In genomic region chr3:8452112-8452511, GRCh38 we compare ENCODE assay signal across 28 cellular contexts.
"Had no signal": no experiment of that assay in that cellular context is flagged by ENCODE, and none has a peak within 500 bp of the region (broad histone marks: within the 10 kb centered on the region; RNA-seq: fewer than 3 reads in every experiment).

No MANE protein-coding gene starts in this region.

- H3K9me3 ChIP-seq: colonic mucosa, esophagus squamous epithelium, heart left ventricle, mucosa of descending colon, testis, upper lobe of left lung had no signal

- H3K27ac Mint-ChIP-seq: activated CD4-positive, alpha-beta memory T cell treated with anti-CD3 and anti-CD28 coated beads for 36 hours; activated naive CD8-positive, alpha-beta T cell treated with anti-CD3 and anti-CD28 coated beads, Interleukin-2, amount 50 U/mL, for 24 hours; activated T-helper 1 cell treated with anti-CD3 and anti-CD28 coated beads, Interleukin-12 subunit alpha, Interleukin-12 subunit beta, Interleukin-2, Interleukin-4 antibody, amounts not matched to agents 30 ng/mL and 10 ng/mL and 1 ng/mL, durations not matched to agents 14 hours and 24 hours and 36 hours; endodermal cell; naive B cell; stimulated activated naive B cell treated with anti-CD40 and anti-IgM and Interleukin-4, amounts not matched to agents 10 μg/mL and 1 μg/mL and 100 μg/mL, for 72 hours; T-helper 17 cell had no signal

- ATAC-seq: activated naive CD8-positive, alpha-beta T cell treated with anti-CD3 and anti-CD28 coated beads, Interleukin-2, amount 50 U/mL, for 24 hours; left cardiac atrium; mucosa of descending colon; sciatic nerve; stimulated activated naive B cell treated with anti-CD40 and anti-IgM and Interleukin-4, amounts not matched to agents 10 μg/mL and 1 μg/mL and 100 μg/mL, for 72 hours; T-helper 17 cell had no signal

- DNase-seq: activated CD4-positive, alpha-beta memory T cell treated with anti-CD3 and anti-CD28 coated beads for 36 hours; activated CD4-positive, alpha-beta T cell treated with anti-CD3 and anti-CD28 coated beads for 4 hours; activated CD4-positive, CD25-positive, alpha-beta regulatory T cell; activated gamma-delta T cell; activated naive CD4-positive, alpha-beta T cell treated with anti-CD3 and anti-CD28 coated beads, Interleukin-2, amount 50 U/mL, for 16 hours; activated naive CD8-positive, alpha-beta T cell treated with anti-CD3 and anti-CD28 coated beads, Interleukin-2, amount 50 U/mL, for 24 hours; anterior cingulate cortex; central memory CD4-positive, alpha-beta T cell; colonic mucosa; endodermal cell; esophagus squamous epithelium; heart left ventricle; islet precursor cell; left cardiac atrium; mesendoderm; mucosa of descending colon; naive B cell; occipital lobe; stimulated activated CD4-positive, alpha-beta T cell treated with anti-CD3 and anti-CD28 coated beads, Interleukin-2, amount 100 ng/mL, for 48 hours; stimulated activated CD8-positive, alpha-beta memory T cell treated with anti-CD3 and anti-CD28 coated beads, Interleukin-4, amount 100 ng/mL, for 48 hours; stimulated activated naive B cell treated with anti-CD40 and anti-IgM and Interleukin-4, amounts not matched to agents 10 μg/mL and 1 μg/mL and 100 μg/mL, for 72 hours; SW 1271; T-helper 17 cell; testis; upper lobe of left lung had no signal

- H3K4me3 Mint-ChIP-seq: activated CD4-positive, alpha-beta memory T cell treated with anti-CD3 and anti-CD28 coated beads for 36 hours; activated naive CD8-positive, alpha-beta T cell treated with anti-CD3 and anti-CD28 coated beads, Interleukin-2, amount 50 U/mL, for 24 hours; activated T-helper 1 cell treated with anti-CD3 and anti-CD28 coated beads, Interleukin-12 subunit alpha, Interleukin-12 subunit beta, Interleukin-2, Interleukin-4 antibody, amounts not matched to agents 30 ng/mL and 10 ng/mL and 1 ng/mL, durations not matched to agents 14 hours and 24 hours and 36 hours; endodermal cell; naive B cell; neural crest cell; stimulated activated naive B cell treated with anti-CD40 and anti-IgM and Interleukin-4, amounts not matched to agents 10 μg/mL and 1 μg/mL and 100 μg/mL, for 72 hours; T-helper 17 cell had no signal

- H3K27me3 ChIP-seq: colonic mucosa, esophagus squamous epithelium, heart left ventricle, testis, upper lobe of left lung had no signal

- H3K4me1 ChIP-seq: colonic mucosa, esophagus squamous epithelium, testis had no signal

- H3K27ac ChIP-seq: colonic mucosa, esophagus squamous epithelium, heart left ventricle, testis, upper lobe of left lung had no signal

- H3K4me1 Mint-ChIP-seq: activated naive CD8-positive, alpha-beta T cell treated with anti-CD3 and anti-CD28 coated beads, Interleukin-2, amount 50 U/mL, for 24 hours; naive B cell; stimulated activated naive B cell treated with anti-CD40 and anti-IgM and Interleukin-4, amounts not matched to agents 10 μg/mL and 1 μg/mL and 100 μg/mL, for 72 hours; T-helper 17 cell had no signal

- H3K4me3 ChIP-seq: colonic mucosa, esophagus squamous epithelium, heart left ventricle, mucosa of descending colon, testis, upper lobe of left lung had no signal

- H3K36me3 ChIP-seq: colonic mucosa, esophagus squamous epithelium, heart left ventricle, upper lobe of left lung had no signal

- H3K9me3 Mint-ChIP-seq: activated CD4-positive, alpha-beta memory T cell treated with anti-CD3 and anti-CD28 coated beads for 36 hours; activated naive CD8-positive, alpha-beta T cell treated with anti-CD3 and anti-CD28 coated beads, Interleukin-2, amount 50 U/mL, for 24 hours; activated T-helper 1 cell treated with anti-CD3 and anti-CD28 coated beads, Interleukin-12 subunit alpha, Interleukin-12 subunit beta, Interleukin-2, Interleukin-4 antibody, amounts not matched to agents 30 ng/mL and 10 ng/mL and 1 ng/mL, durations not matched to agents 14 hours and 24 hours and 36 hours; endodermal cell had no signal

- H3K36me3 Mint-ChIP-seq: activated CD4-positive, alpha-beta memory T cell treated with anti-CD3 and anti-CD28 coated beads for 36 hours; naive B cell; stimulated activated naive B cell treated with anti-CD40 and anti-IgM and Interleukin-4, amounts not matched to agents 10 μg/mL and 1 μg/mL and 100 μg/mL, for 72 hours had no signal
